In genomic region chr3:28502555-28502954, GRCh38 we compare ENCODE assay signal across 16 cellular contexts.
DNase-seq lines count a peak whose midpoint lies in the region; ATAC-seq and TF ChIP-seq lines count a peak whose summit lies in the region.
"Had no signal": no experiment of that assay in that cellular context is flagged by ENCODE, and none has a peak within 500 bp of the region (broad histone marks: within the 10 kb centered on the region; RNA-seq: fewer than 3 reads in every experiment).

No MANE protein-coding gene starts in this region.

- H3K27ac Mint-ChIP-seq in GM23338, result no peak overlapping the region
- H3K27ac Mint-ChIP-seq in WTC11, result no peak overlapping the region
- H3K27ac Mint-ChIP-seq in neural crest cell (ENCODE audit: unreplicated experiment), result no peak overlapping the region
- H3K27ac Mint-ChIP-seq: B cell; CD8-positive, alpha-beta T cell had no signal

- H3K27ac ChIP-seq in GM23338 (ENCODE audit: low read depth), result no peak overlapping the region
- H3K27ac ChIP-seq: BLaER1 treated with 17β-estradiol and CSF1 and Interleukin-3, amounts not matched to agents 10 nM and 100 nM; HL-60 had no signal

- no peaks in the 10 kb centered on the region for H3K79me2 ChIP-seq in GM23338 (replicated peaks; ENCODE audit: insufficient read depth)

- no peaks in the 10 kb centered on the region for H3K27me3 Mint-ChIP-seq in GM23338 (ENCODE audit: insufficient read depth, low read depth, poor library complexity)
- no peaks in the 10 kb centered on the region for H3K27me3 Mint-ChIP-seq in WTC11 (ENCODE audit: low read depth)
- H3K27me3 Mint-ChIP-seq in neural crest cell (ENCODE audit: low read depth), result no peaks in the 10 kb centered on the region
- H3K27me3 Mint-ChIP-seq: B cell had no signal

- no peak for DNase-seq in GM23338 (ENCODE audit: low spot score)
- DNase-seq in WTC11 (ENCODE audit: low spot score), result no peak
- peak; percentile 3 for DNase-seq in fibroblast of mammary gland (ENCODE audit: low read depth)
- DNase-seq in neural crest cell (ENCODE audit: low read depth, low spot score), result peak; percentile 4
- no peak for DNase-seq in amygdala (lab: John Stamatoyannopoulos, UW)
- DNase-seq: Calu3; CD8-positive, alpha-beta T cell; DMS53; DND-41; EL; HCEC 1CT had no signal

- H3K9me2 ChIP-seq in GM23338 (ENCODE audit: insufficient read depth), result no peaks in the 10 kb centered on the region

- CTCF ChIA-PET in WTC11 (lab: Charles Lee), result no interaction called here

- H3K9me3 Mint-ChIP-seq in GM23338 (no peaks in the 10 kb centered on the region), WTC11 (no peaks in the 10 kb centered on the region; the same call in 1 of the 2 replicates), neural crest cell (no peaks in the 10 kb centered on the region)
- H3K9me3 Mint-ChIP-seq: CD8-positive, alpha-beta T cell had no signal

- no peaks in the 10 kb centered on the region for H3F3A ChIP-seq in GM23338 (replicated peaks; ENCODE audit: low read depth)

- no peak overlapping the region for H3K4me3 ChIP-seq in GM23338
- no peak overlapping the region for H3K4me3 ChIP-seq in fibroblast of mammary gland (ENCODE audit: control insufficient read depth, low read depth, low read length)
- H3K4me3 ChIP-seq: BLaER1 treated with 17β-estradiol and CSF1 and Interleukin-3, amounts not matched to agents 10 nM and 100 nM had no signal

- peaks cover 41% of the 10 kb centered on the region for H3K4me1 ChIP-seq in GM23338 (ENCODE audit: insufficient read depth)
- H3K4me1 ChIP-seq: BLaER1 treated with 17β-estradiol and CSF1 and Interleukin-3, amounts not matched to agents 10 nM and 100 nM had no signal

- H3K36me3 Mint-ChIP-seq in GM23338 (ENCODE audit: low read depth), result no peaks in the 10 kb centered on the region
- H3K36me3 Mint-ChIP-seq in WTC11, result no peaks in the 10 kb centered on the region
- H3K36me3 Mint-ChIP-seq in neural crest cell (ENCODE audit: low read depth), result peaks cover 2% of the 10 kb centered on the region
- H3K36me3 Mint-ChIP-seq: CD8-positive, alpha-beta T cell had no signal

- no peaks in the 10 kb centered on the region for H3K36me3 ChIP-seq in GM23338 (ENCODE audit: insufficient read depth)
- H3K36me3 ChIP-seq: BLaER1 treated with 17β-estradiol and CSF1 and Interleukin-3, amounts not matched to agents 10 nM and 100 nM had no signal

- H2AFZ ChIP-seq in GM23338, result peak overlapping the region; percentile 54; the same call in 1 of the 2 replicates

- H3K27me3 ChIP-seq in GM23338 (ENCODE audit: insufficient read depth), result no peaks in the 10 kb centered on the region
- H3K27me3 ChIP-seq: BLaER1 treated with 17β-estradiol and CSF1 and Interleukin-3, amounts not matched to agents 10 nM and 100 nM had no signal

- no peak for TF ChIP-seq CTCF in GM23338 (conservative IDR thresholded peaks at IDR 0.05; ENCODE audit: low read depth in 2 of 2)
- TF ChIP-seq CTCF in WTC11 (IDR thresholded peaks at IDR 0.05), result no peak
- no peak for TF ChIP-seq CTCF in fibroblast of mammary gland (conservative IDR thresholded peaks at IDR 0.05; ENCODE audit: control insufficient read depth, insufficient read depth, low read depth, low read length)
- no peak for TF ChIP-seq CTCF in neural crest cell (conservative IDR thresholded peaks at IDR 0.05)

- POLR2A ChIA-PET in WTC11 (lab: Charles Lee), result no interaction called here

- H3K4me1 Mint-ChIP-seq in GM23338 (peaks cover 13% of the 10 kb centered on the region; the same call in 2 of the 3 replicates), WTC11 (peaks cover 39% of the 10 kb centered on the region), neural crest cell (peaks cover 55% of the 10 kb centered on the region)
- H3K4me1 Mint-ChIP-seq: B cell had no signal

- ATAC-seq in GM23338, result peak; percentile 64
- peak; percentile 57 for ATAC-seq in WTC11
- no peak for ATAC-seq in GM21360 (IDR thresholded peaks at IDR 0.05; ENCODE audit: unreplicated experiment)
- ATAC-seq in GM18858 (IDR thresholded peaks at IDR 0.05; ENCODE audit: unreplicated experiment), result no peak
- ATAC-seq: CD8-positive, alpha-beta T cell had no signal

- H4K20me1 ChIP-seq in GM23338 (replicated peaks; ENCODE audit: insufficient read depth), result no peaks in the 10 kb centered on the region
- H4K20me1 ChIP-seq: BLaER1 treated with 17β-estradiol and CSF1 and Interleukin-3, amounts not matched to agents 10 nM and 100 nM had no signal

- no peak overlapping the region for H3K4me3 Mint-ChIP-seq in GM23338
- H3K4me3 Mint-ChIP-seq in WTC11, result no peak overlapping the region
- peak overlapping the region; percentile 42 for H3K4me3 Mint-ChIP-seq in neural crest cell
- H3K4me3 Mint-ChIP-seq: B cell; CD8-positive, alpha-beta T cell had no signal

- H3K4me2 ChIP-seq in GM23338, result no peak overlapping the region
- H3K4me2 ChIP-seq: BLaER1 treated with 17β-estradiol and CSF1 and Interleukin-3, amounts not matched to agents 10 nM and 100 nM had no signal

TF ChIP-seq in GM23338, 12 proteins besides CTCF, POLR2A, EP300 and RAD21 (continues in another document):
- no peak for TF ChIP-seq ZNF114 (CRISPR knock-in tag; IDR thresholded peaks at IDR 0.05)
- no peak for TF ChIP-seq NANOG (IDR thresholded peaks at IDR 0.05; ENCODE audit: borderline replicate concordance)
- no peak for TF ChIP-seq STAT1 (IDR thresholded peaks at IDR 0.05; ENCODE audit: unreplicated experiment)
- TF ChIP-seq POLR2AphosphoS5 (IDR thresholded peaks at IDR 0.05; ENCODE audit: low read depth), result no peak
- no peak for TF ChIP-seq JUNB (IDR thresholded peaks at IDR 0.05; ENCODE audit: unreplicated experiment)
- TF ChIP-seq REST (IDR thresholded peaks at IDR 0.05; ENCODE audit: unreplicated experiment), result no peak
- no peak for TF ChIP-seq ZNF331 (CRISPR knock-in tag; IDR thresholded peaks at IDR 0.05; ENCODE audit: low read depth)
- TF ChIP-seq EZH2phosphoT487 (IDR thresholded peaks at IDR 0.05; ENCODE audit: unreplicated experiment), result no peak

TF ChIP-seq in WTC11, 78 proteins besides CTCF, POLR2A, EP300 and RAD21 (continues in another document):
- no peak for TF ChIP-seq FOXJ3 (CRISPR knock-in tag; IDR thresholded peaks at IDR 0.05; ENCODE audit: borderline replicate concordance)
- TF ChIP-seq, protein P1, sequence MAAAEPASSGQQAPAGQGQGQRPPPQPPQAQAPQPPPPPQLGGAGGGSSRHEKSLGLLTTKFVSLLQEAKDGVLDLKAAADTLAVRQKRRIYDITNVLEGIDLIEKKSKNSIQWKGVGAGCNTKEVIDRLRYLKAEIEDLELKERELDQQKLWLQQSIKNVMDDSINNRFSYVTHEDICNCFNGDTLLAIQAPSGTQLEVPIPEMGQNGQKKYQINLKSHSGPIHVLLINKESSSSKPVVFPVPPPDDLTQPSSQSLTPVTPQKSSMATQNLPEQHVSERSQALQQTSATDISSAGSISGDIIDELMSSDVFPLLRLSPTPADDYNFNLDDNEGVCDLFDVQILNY (CRISPR knock-in tag; IDR thresholded peaks at IDR 0.05), result no peak
- TF ChIP-seq ARID4B (CRISPR knock-in tag; IDR thresholded peaks at IDR 0.05; ENCODE audit: borderline replicate concordance), result no peak
- TF ChIP-seq SMAD4 (CRISPR knock-in tag; IDR thresholded peaks at IDR 0.05), result no peak

Comparison
In these comparisons a context has a peak if more than half of its experiments do, and no peak if none do; other contexts are left out.
1. ATAC-seq: peak in GM23338 (single experiment) and WTC11 (single experiment); none in GM21360 (single experiment) and GM18858 (single experiment).
2. DNase-seq: peak in fibroblast of mammary gland (single experiment) and neural crest cell (single experiment); none in GM23338 (single experiment), WTC11 (single experiment) and amygdala (0 of 56).